ENCODE assay signal across 25 cellular contexts in genomic region chr9:125810161-125810560, GRCh38.
"Had no signal": no experiment of that assay in that cellular context is flagged by ENCODE, and none has a peak within 500 bp of the region (broad histone marks: within the 10 kb centered on the region; RNA-seq: fewer than 3 reads in every experiment).

No MANE protein-coding gene starts in this region.

- DNase-seq: activated CD4-positive, alpha-beta T cell treated with anti-CD3 and anti-CD28 coated beads, Interleukin-2, amount 50 U/mL, for 1 hour; activated CD4-positive, CD25-positive, alpha-beta regulatory T cell treated with anti-CD3 and anti-CD28 coated beads, Interleukin-2, amount 50 U/mL, for 72 hours; activated CD8-positive, alpha-beta memory T cell treated with anti-CD3 and anti-CD28 coated beads, Interleukin-2, amount 50 U/mL, for 4 hours; activated naive CD4-positive, alpha-beta T cell; activated T-cell treated with anti-CD3 and anti-CD28 coated beads, Interleukin-2, amount 50 U/mL, for 24 hours; amniotic stem cell; effector CD4-positive, alpha-beta T cell; foreskin keratinocyte; immature natural killer cell; nephron progenitor cell; pancreas; psoas muscle; small intestine; stimulated activated CD4-positive, alpha-beta T cell treated with anti-CD3 and anti-CD28 coated beads, Interleukin-2, amount 100 ng/mL, for 24 hours; stimulated activated naive CD8-positive, alpha-beta T cell treated with anti-CD3 and anti-CD28 coated beads, Interleukin-15, amount 100 ng/mL, for 72 hours; T-helper 1 cell; WERI-Rb-1 had no signal

- H3K27ac ChIP-seq: foreskin keratinocyte, pancreas, psoas muscle, right atrium auricular region, suprapubic skin, tibial nerve, WERI-Rb-1 had no signal

- FAIRE-seq: bronchial epithelial cell, pancreas, small intestine, TTC549 had no signal

- H3K9me3 ChIP-seq: pancreas, psoas muscle, right atrium auricular region, suprapubic skin, tibial nerve had no signal

- H3K36me3 ChIP-seq: pancreas, right atrium auricular region, suprapubic skin, WERI-Rb-1 had no signal

- H3K27me3 Mint-ChIP-seq: activated naive CD8-positive, alpha-beta T cell; activated T-cell treated with anti-CD3 and anti-CD28 coated beads, Interleukin-2, amount 50 U/mL, for 24 hours; activated T-helper 17 cell treated with anti-CD3 and anti-CD28 coated beads, Interleukin-2, amount 50 U/mL, for 72 hours; stimulated activated naive CD8-positive, alpha-beta T cell treated with anti-CD3 and anti-CD28 coated beads, Interleukin-15, amount 100 ng/mL, for 72 hours had no signal

- H3K36me3 Mint-ChIP-seq: immature natural killer cell; stimulated activated effector memory CD8-positive, alpha-beta T cell treated with anti-CD3 and anti-CD28 coated beads, Interleukin-12 subunit alpha, Interleukin-12 subunit beta, amount 100 ng/mL, for 72 hours had no signal

- H3K4me1 ChIP-seq: pancreas, psoas muscle had no signal

- H3K4me3 Mint-ChIP-seq: activated naive CD8-positive, alpha-beta T cell; activated T-cell treated with anti-CD3 and anti-CD28 coated beads, Interleukin-2, amount 50 U/mL, for 24 hours; activated T-helper 17 cell treated with anti-CD3 and anti-CD28 coated beads, Interleukin-2, amount 50 U/mL, for 72 hours; immature natural killer cell; nephron progenitor cell; stimulated activated effector memory CD8-positive, alpha-beta T cell treated with anti-CD3 and anti-CD28 coated beads, Interleukin-12 subunit alpha, Interleukin-12 subunit beta, amount 100 ng/mL, for 72 hours; stimulated activated naive CD8-positive, alpha-beta T cell treated with anti-CD3 and anti-CD28 coated beads, Interleukin-15, amount 100 ng/mL, for 72 hours had no signal

- ATAC-seq: activated T-helper 17 cell treated with anti-CD3 and anti-CD28 coated beads, Interleukin-2, amount 50 U/mL, for 72 hours; foreskin keratinocyte; pancreas; psoas muscle; stimulated activated effector memory CD8-positive, alpha-beta T cell treated with anti-CD3 and anti-CD28 coated beads, Interleukin-12 subunit alpha, Interleukin-12 subunit beta, amount 100 ng/mL, for 72 hours; stimulated activated naive CD8-positive, alpha-beta T cell treated with anti-CD3 and anti-CD28 coated beads, Interleukin-15, amount 100 ng/mL, for 72 hours had no signal

- H3K27ac Mint-ChIP-seq: activated naive CD8-positive, alpha-beta T cell; activated T-cell treated with anti-CD3 and anti-CD28 coated beads, Interleukin-2, amount 50 U/mL, for 24 hours; activated T-helper 17 cell treated with anti-CD3 and anti-CD28 coated beads, Interleukin-2, amount 50 U/mL, for 72 hours; immature natural killer cell; nephron progenitor cell; stimulated activated effector memory CD8-positive, alpha-beta T cell treated with anti-CD3 and anti-CD28 coated beads, Interleukin-12 subunit alpha, Interleukin-12 subunit beta, amount 100 ng/mL, for 72 hours; stimulated activated naive CD8-positive, alpha-beta T cell treated with anti-CD3 and anti-CD28 coated beads, Interleukin-15, amount 100 ng/mL, for 72 hours had no signal

- H3K9me3 Mint-ChIP-seq: activated T-cell treated with anti-CD3 and anti-CD28 coated beads, Interleukin-2, amount 50 U/mL, for 24 hours; activated T-helper 17 cell treated with anti-CD3 and anti-CD28 coated beads, Interleukin-2, amount 50 U/mL, for 72 hours; immature natural killer cell; nephron progenitor cell; stimulated activated effector memory CD8-positive, alpha-beta T cell treated with anti-CD3 and anti-CD28 coated beads, Interleukin-12 subunit alpha, Interleukin-12 subunit beta, amount 100 ng/mL, for 72 hours; stimulated activated naive CD8-positive, alpha-beta T cell treated with anti-CD3 and anti-CD28 coated beads, Interleukin-15, amount 100 ng/mL, for 72 hours had no signal

- H3K27me3 ChIP-seq: foreskin keratinocyte, pancreas, right atrium auricular region, suprapubic skin, tibial nerve had no signal

- H3K4me1 Mint-ChIP-seq: activated T-helper 17 cell treated with anti-CD3 and anti-CD28 coated beads, Interleukin-2, amount 50 U/mL, for 72 hours; immature natural killer cell; nephron progenitor cell; stimulated activated effector memory CD8-positive, alpha-beta T cell treated with anti-CD3 and anti-CD28 coated beads, Interleukin-12 subunit alpha, Interleukin-12 subunit beta, amount 100 ng/mL, for 72 hours; stimulated activated naive CD8-positive, alpha-beta T cell treated with anti-CD3 and anti-CD28 coated beads, Interleukin-15, amount 100 ng/mL, for 72 hours had no signal

- H3K4me3 ChIP-seq: pancreas, psoas muscle, right atrium auricular region, suprapubic skin, tibial nerve had no signal
